8 cellular contexts compared by ENCODE assay signal in the genomic region with DNA sequence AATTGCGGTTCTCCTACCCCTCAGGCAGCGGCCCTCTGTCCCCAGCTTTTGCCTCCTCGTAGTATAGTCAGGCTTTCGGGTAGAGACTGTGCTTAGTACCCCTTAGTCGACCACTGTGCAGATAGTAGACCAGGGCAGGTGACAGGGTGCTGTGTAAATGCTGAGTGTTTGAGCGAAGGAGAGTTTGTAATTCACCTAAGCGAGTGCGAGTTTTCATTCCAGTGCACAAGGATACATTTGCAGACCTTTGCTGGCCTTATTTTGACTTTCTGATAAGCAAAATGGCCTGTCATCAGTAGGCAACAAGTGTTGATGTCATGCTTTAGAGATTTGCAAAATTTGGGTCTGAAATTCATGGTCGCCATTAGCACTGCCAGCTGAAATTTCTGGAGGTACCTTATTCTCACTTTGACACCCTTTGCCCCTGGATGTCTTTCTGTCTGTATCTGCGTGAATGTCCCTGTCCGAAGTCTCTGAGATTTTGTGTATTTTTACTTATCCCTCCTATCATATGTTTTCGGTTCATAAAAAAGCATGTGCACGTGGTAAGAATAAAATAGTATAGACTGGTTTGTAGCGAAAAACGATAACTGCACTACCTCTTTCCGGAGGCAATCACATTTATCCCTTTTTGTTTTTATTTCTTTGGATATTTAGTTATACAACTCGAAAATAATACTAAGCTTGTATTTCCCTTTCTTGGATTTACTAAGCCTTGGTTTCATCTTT. TPM values are rescaled to one million over a fixed set of nuclear protein-coding genes. Genes with fewer than 3 reads are reported as not detected.
DNase-seq lines count a peak whose midpoint lies in the region; ATAC-seq, FAIRE-seq and TF ChIP-seq lines count a peak whose summit lies in the region.

No MANE protein-coding gene starts in this region.

- H3K4me1 ChIP-seq in cardiac muscle cell (ENCODE audit: low read depth) = peaks cover 5% of the 10 kb centered on the region
- no peaks in the 10 kb centered on the region for H3K4me1 ChIP-seq in NT2/D1 (ENCODE audit: insufficient read depth, insufficient read length)
- H3K4me1 ChIP-seq in H1 (replicated peaks in 1 of 4; ENCODE audit: control insufficient read depth in 3 of 4, insufficient read depth in 4 of 4, low read length in 3 of 4) = peaks cover 0 to 12% (median 0%) of the 10 kb centered on the region in 4 experiments; a peak in 3 of 7 replicates
- H3K4me1 ChIP-seq in pancreas = peaks cover 0 to 6% (median 4%) of the 10 kb centered on the region in 3 donors

- H3K79me2 ChIP-seq in H1 (ENCODE audit: control insufficient read depth in 1 of 2, insufficient read depth in 2 of 2, low read length in 2 of 2) = peaks cover 37 to 65% of the 10 kb centered on the region in 2 experiments

- CTCF ChIA-PET in H1 (lab: Charles Lee; ENCODE audit: partially characterized antibody) = interaction anchor here (0.6 to 11.1 kb wide), 25 partner anchors 10 to 185 kb away, joined by 3 to 251 read pairs (median 5); partner anchors contain the start of gene PHAX

- no peaks in the 10 kb centered on the region for H3K36me3 ChIP-seq in cardiac muscle cell
- peaks cover 14% of the 10 kb centered on the region for H3K36me3 ChIP-seq in NT2/D1 (ENCODE audit: insufficient read depth, insufficient read length, low read length)
- H3K36me3 ChIP-seq in H1 (ENCODE audit: control insufficient read depth in 2 of 4, insufficient read depth in 4 of 4, low read length in 3 of 4) = peaks cover 0 to 5% (median 0%) of the 10 kb centered on the region in 4 experiments; a peak in 2 of 8 replicates
- no peaks in the 10 kb centered on the region for H3K36me3 ChIP-seq in pancreas

- H2BK20ac ChIP-seq in H1 (ENCODE audit: low read length) = no peak overlapping the region

- H4K5ac ChIP-seq in H1 (ENCODE audit: insufficient read length, low read depth, low read length) = no peak overlapping the region

- FAIRE-seq in H1 (lab: Jason Lieb, UNC) = no peak
- no peak for FAIRE-seq in pancreas (lab: Jason Lieb, UNC)

- POLR2A ChIA-PET in H1 (lab: Charles Lee; ENCODE audit: partially characterized antibody) = interaction anchor here (0.8 to 8.5 kb wide), 33 partner anchors 9 to 251 kb away, joined by 3 to 146 read pairs (median 5); partner anchors contain the start of genes ALDH7A1 and PHAX

- H2AK5ac ChIP-seq in H1 (ENCODE audit: low read depth, low read length) = no peak overlapping the region; the same call in 1 of the 2 replicates

- no peak overlapping the region for H2AFZ ChIP-seq in H1 (ENCODE audit: low read length)

- H2BK12ac ChIP-seq in H1 (ENCODE audit: low read depth, low read length) = peak overlapping the region; percentile 69; the same call in 1 of the 2 replicates

- TF ChIP-seq CTCF in cardiac muscle cell (IDR thresholded peaks at IDR 0.05; ENCODE audit: low read depth, low read length) = no peak
- no peak for TF ChIP-seq CTCF in H1 (IDR thresholded peaks at IDR 0.05; ENCODE audit: control extremely low read depth in 1 of 3, insufficient read depth in 1 of 3, low read depth in 1 of 3, low read length in 3 of 3)
- TF ChIP-seq CTCF in pancreas (IDR thresholded peaks at IDR 0.05) = no peak
- TF ChIP-seq CTCF in GM13976 (IDR thresholded peaks at IDR 0.05; ENCODE audit: borderline replicate concordance, control extremely low read depth, extremely low read depth, insufficient read depth, missing control alignments) = no peak

- peak overlapping the region; percentile 23 for H3K4ac ChIP-seq in H1 (replicated peaks; ENCODE audit: insufficient read length, low read depth, low read length)

- peak overlapping the region; percentile 88 for H3K18ac ChIP-seq in H1 (ENCODE audit: extremely low read depth, low read length)

- peak overlapping the region; percentile 33 for H3K56ac ChIP-seq in H1 (replicated peaks; ENCODE audit: insufficient read length, low read depth, low read length)

- H3K4me2 ChIP-seq in H1 (ENCODE audit: insufficient read depth in 1 of 2, low read depth in 2 of 2, low read length in 2 of 2) = peak overlapping the region; percentile 88 to 97

- no peak for TF ChIP-seq EP300 in H1 (IDR thresholded peaks at IDR 0.05; ENCODE audit: borderline replicate concordance in 1 of 2, low read depth in 2 of 2, low read length in 2 of 2)

- peaks cover 11 to 16% of the 10 kb centered on the region in 2 experiments for H4K20me1 ChIP-seq in H1 (replicated peaks in 1 of 2; ENCODE audit: control insufficient read depth in 1 of 2, insufficient read depth in 2 of 2, low read length in 2 of 2)

- H3K23ac ChIP-seq in H1 (ENCODE audit: insufficient read length) = no peak overlapping the region

- intact Hi-C loops in left cardiac atrium (cut with DNase I) = loop anchor here (2.0 kb wide), 2 partner anchors 102 to 104 kb away; no protein-coding TSS in a partner anchor
- intact Hi-C loops in pancreas (cut with DNase I) = loop anchor here in 1 of 3 donors (5.0 kb wide), 1 partner anchor 97 kb away; no protein-coding TSS in a partner anchor

- 38% methylated on average over 17 of the region's 17 CpGs; no CpG with 5 or more reads in 1 of the 2 experiments for WGBS in H1 (ENCODE audit: extremely low coverage in 1 of 2, insufficient coverage in 1 of 2, insufficient read length in 1 of 2, insufficient replicate concordance in 2 of 2, low coverage in 1 of 2, low lambda C conversion rate in 2 of 2, missing lambda C conversion rate in 1 of 2), 2 experiments
- 34 to 41% methylated on average over 17 of the region's 17 CpGs for WGBS in pancreas, 2 donors

- DNase-seq in cardiac muscle cell (ENCODE audit: low read depth in 1 of 2, low spot score in 1 of 2) = no peak
- no peak for DNase-seq in left cardiac atrium
- no peak for DNase-seq in NT2/D1 (ENCODE audit: low read depth, low spot score)
- DNase-seq in H1 (ENCODE audit: low read depth in 1 of 2, low spot score in 2 of 2) = no peak
- DNase-seq in pancreas = no peak
- DNase-seq in stimulated activated CD4-positive, alpha-beta T cell treated with anti-CD3 and anti-CD28 coated beads, Interleukin-12 subunit alpha, Interleukin-12 subunit beta, amount 100 ng/mL, for 4 hours = no peak
- DNase-seq in GM13976 (ENCODE audit: low spot score) = no peak

- TF ChIP-seq RAD21 in H1 (IDR thresholded peaks at IDR 0.05 in 1 of 2, conservative IDR thresholded peaks at IDR 0.05 in 1 of 2; ENCODE audit: low read depth in 2 of 2, low read length in 2 of 2) = no peak

- H3K79me1 ChIP-seq in H1 (ENCODE audit: low read depth, low read length) = 0 out of 2 replicates have a peak, but pooled peaks cover 2% of the 10 kb centered on the region

- H3K23me2 ChIP-seq in H1 (ENCODE audit: low read depth, low read length) = peaks cover 7% of the 10 kb centered on the region

- H3K27ac ChIP-seq in cardiac muscle cell (peak overlapping the region; percentile 79), H1 (ENCODE audit: low read depth, low read length) (peak overlapping the region; percentile 86), pancreas (peak overlapping the region in 2 of 4 donors; percentile 92 to 96)

- H3K4me3 ChIP-seq in cardiac muscle cell = peak overlapping the region; percentile 62
- H3K4me3 ChIP-seq in NT2/D1 (ENCODE audit: insufficient read length, low read depth) = peak overlapping the region; percentile 94
- peak overlapping the region; percentile 84 to 95 (median 90) for H3K4me3 ChIP-seq in H1 (ENCODE audit: extremely low read depth in 1 of 4, insufficient read depth in 2 of 4, low read depth in 3 of 4, low read length in 4 of 4)
- H3K4me3 ChIP-seq in pancreas = peak overlapping the region; percentile 69 to 86 (median 79)

- H2BK5ac ChIP-seq in H1 (ENCODE audit: low read depth, low read length) = peak overlapping the region; percentile 36

- H3K9ac ChIP-seq in NT2/D1 (ENCODE audit: insufficient read length, low read depth) = peak overlapping the region; percentile 100
- peak overlapping the region; percentile 97 to 100 (median 99) for H3K9ac ChIP-seq in H1 (replicated peaks in 1 of 4; ENCODE audit: extremely low read depth in 1 of 4, low read depth in 3 of 4, low read length in 3 of 4)

- no peak overlapping the region for H2BK15ac ChIP-seq in H1 (ENCODE audit: low read length)

- H3K27me3 ChIP-seq in cardiac muscle cell (no peaks in the 10 kb centered on the region), NT2/D1 (ENCODE audit: insufficient read depth, insufficient read length) (no peaks in the 10 kb centered on the region), H1 (replicated peaks in 1 of 4; ENCODE audit: control insufficient read depth in 3 of 4, extremely low read depth in 1 of 4, insufficient read depth in 3 of 4, low read length in 3 of 4) (no peaks in the 10 kb centered on the region), pancreas (no peaks in the 10 kb centered on the region)

- in situ Hi-C loops in GM13976 (cut with MboI; ENCODE audit: low sequenced_read_pairs, unreplicated experiment) = no loop called here

- H3K9me3 ChIP-seq in cardiac muscle cell (ENCODE audit: low read depth) (no peaks in the 10 kb centered on the region), NT2/D1 (ENCODE audit: insufficient read depth, low read length) (no peaks in the 10 kb centered on the region), H1 (ENCODE audit: insufficient read depth in 2 of 2, low read depth in 1 of 2, low read length in 1 of 2) (no peaks in the 10 kb centered on the region), pancreas (no peaks in the 10 kb centered on the region)

- no peak overlapping the region for H4K91ac ChIP-seq in H1 (replicated peaks; ENCODE audit: insufficient read length, low read length)

- ATAC-seq in left cardiac atrium = no peak
- ATAC-seq in pancreas = no peak
- no peak for ATAC-seq in HG03442 (IDR thresholded peaks at IDR 0.05; ENCODE audit: unreplicated experiment)

- peak overlapping the region; percentile 64; the same call in 1 of the 2 replicates for H4K8ac ChIP-seq in H1 (ENCODE audit: extremely low read depth, insufficient read depth, low read length)

- no peak; a peak in 1 of 3 replicates for TF ChIP-seq POLR2A in H1 (IDR thresholded peaks at IDR 0.05; ENCODE audit: control extremely low read depth in 1 of 2, low read depth in 2 of 2, low read length in 2 of 2)

- H2BK120ac ChIP-seq in H1 (replicated peaks; ENCODE audit: low read depth, low read length) = no peak overlapping the region

- no peak overlapping the region for H3K14ac ChIP-seq in H1 (ENCODE audit: insufficient read length)

RNA-seq across cellular contexts. Expression of gene LMNB1, which starts 1.9 kb away (rescaled TPM):
- 115 and 186 TPM in 2 replicates for total RNA-seq in cardiac muscle cell
- 17.9 and 20.7 TPM in 2 replicates for polyA plus RNA-seq in cardiac muscle cell
- 1 to 10 TPM; 3.7 to 6.2 TPM for total RNA-seq in left cardiac atrium
- 225 and 229 TPM in 2 replicates for total RNA-seq in H1 (2021; fragmentation: NEBNext Ultra II Directional; extraction: Animal tissue kit (Norgen Biotek cat#: 25700))
- polyA plus RNA-seq in H1 (2011; rRNA removed) = 73.5 and 123 TPM in 2 replicates
- polyA plus RNA-seq in H1 (2011; cell fraction: cytosol; rRNA removed) = 88.9 TPM
- polyA plus RNA-seq in H1 (2011; cell fraction: nucleus; rRNA removed) = 104 TPM
- polyA plus RNA-seq in H1 (2012, experiment 1 of 2) = 153 to 239 TPM (median 158 TPM) in 4 replicates
- polyA plus RNA-seq in H1 (2012, experiment 2 of 2) = 38.7 TPM
- polyA plus RNA-seq in H1 (2013, experiment 1 of 2) = 90.6 TPM
- polyA plus RNA-seq in H1 (2013, experiment 2 of 2) = 87.9 TPM
- 40.1 and 54.4 TPM in 2 replicates for polyA minus RNA-seq in H1 (2011; rRNA and poly(A)+ RNA removed)
- polyA minus RNA-seq in H1 (2011; cell fraction: cytosol; rRNA and poly(A)+ RNA removed) = 69.3 TPM
- polyA minus RNA-seq in H1 (2011; cell fraction: nucleus; rRNA and poly(A)+ RNA removed) = 75.1 TPM
- total RNA-seq in pancreas = 1 to 10 TPM; 1.5 to 7.5 (median 4.3) TPM
- 1 to 10 TPM in 1 of 2 donors, under 1 TPM in 1; 0.72 to 3.2 TPM for polyA plus RNA-seq in pancreas

Comparison
In these comparisons a context has a peak if more than half of its experiments do, and no peak if none do; other contexts are left out.
1. RNA of gene LMNB1, which starts 1.9 kb away (total RNA-seq): 225 to 229 TPM in H1 and 115 to 186 TPM in cardiac muscle cell; 3.7 to 6.2 TPM in left cardiac atrium and 1.5 to 7.5 TPM in pancreas; every median in the first group is over 10 times any median in the second.
2. Peak in every context shown above with its lines, with median percentiles within 50 percentile points of each other: H3K4me3 ChIP-seq.